ENCODE assay signal across 14 cellular contexts in the genomic region with DNA sequence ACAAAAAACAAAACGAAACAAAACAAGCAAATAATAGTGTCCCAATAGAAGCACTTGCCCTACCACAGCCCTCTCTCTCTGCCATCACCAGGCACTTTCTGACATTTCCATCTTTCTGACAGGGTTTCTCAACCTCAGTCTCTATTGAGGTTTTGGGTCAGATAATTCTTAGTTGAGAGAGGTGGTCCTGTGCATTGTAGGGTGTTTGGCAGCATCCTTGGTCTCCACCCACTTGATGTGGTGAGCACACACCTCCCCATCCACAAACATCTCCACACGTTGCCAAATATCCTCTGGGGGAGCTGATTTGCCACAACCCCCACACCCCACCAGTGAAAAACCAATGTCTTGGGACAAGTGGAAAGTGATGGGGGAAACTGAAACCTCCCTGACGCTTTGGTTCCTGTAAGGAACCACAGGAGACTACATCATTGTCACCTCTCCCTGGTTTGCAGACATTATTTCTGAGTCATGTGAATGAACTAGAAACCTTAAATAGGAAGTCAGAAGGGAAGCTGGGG.
DNase-seq lines count a peak whose midpoint lies in the region; ATAC-seq lines count a peak whose summit lies in the region.
"Had no signal": no experiment of that assay in that cellular context is flagged by ENCODE, and none has a peak within 500 bp of the region (broad histone marks: within the 10 kb centered on the region; RNA-seq: fewer than 3 reads in every experiment).

No MANE protein-coding gene starts in this region.

- H3K27ac Mint-ChIP-seq in activated T-helper 2 cell treated with anti-CD3 and anti-CD28 coated beads, Interferon-gamma antibody, Interleukin-2, Interleukin-4, amounts not matched to agents 10 μg/mL and 5 μg/mL and 100 μg/mL, durations not matched to agents 14 hours and 24 hours and 36 hours = peak overlapping the region; percentile 43

- no peaks in the 10 kb centered on the region for H3K27me3 Mint-ChIP-seq in activated T-helper 2 cell treated with anti-CD3 and anti-CD28 coated beads, Interferon-gamma antibody, Interleukin-2, Interleukin-4, amounts not matched to agents 10 μg/mL and 5 μg/mL and 100 μg/mL, durations not matched to agents 14 hours and 24 hours and 36 hours (ENCODE audit: low read depth)

- peaks cover 48% of the 10 kb centered on the region for H3K36me3 Mint-ChIP-seq in activated T-helper 2 cell treated with anti-CD3 and anti-CD28 coated beads, Interferon-gamma antibody, Interleukin-2, Interleukin-4, amounts not matched to agents 10 μg/mL and 5 μg/mL and 100 μg/mL, durations not matched to agents 14 hours and 24 hours and 36 hours (ENCODE audit: low read depth)

- peaks cover 39% of the 10 kb centered on the region for H3K4me1 Mint-ChIP-seq in activated T-helper 2 cell treated with anti-CD3 and anti-CD28 coated beads, Interferon-gamma antibody, Interleukin-2, Interleukin-4, amounts not matched to agents 10 μg/mL and 5 μg/mL and 100 μg/mL, durations not matched to agents 14 hours and 24 hours and 36 hours (ENCODE audit: low read depth)
- H3K4me1 Mint-ChIP-seq: neural crest cell had no signal

- peak; percentile 75 for DNase-seq in activated CD8-positive, alpha-beta memory T cell treated with anti-CD3 and anti-CD28 coated beads for 24 hours
- no peak for DNase-seq in activated CD8-positive, alpha-beta memory T cell treated with anti-CD3 and anti-CD28 coated beads, Interleukin-2, amount 50 U/mL, for 4 hours
- DNase-seq in MV-4-11 (lab: John Stamatoyannopoulos, UW) (peak; percentile 87), GDM1 (lab: John Stamatoyannopoulos, UW) (no peak)
- DNase-seq in activated T-helper 2 cell treated with anti-CD3 and anti-CD28 coated beads, Interferon-gamma antibody, Interleukin-2, Interleukin-4, amounts not matched to agents 10 μg/mL and 5 μg/mL and 100 μg/mL, durations not matched to agents 14 hours and 24 hours and 36 hours (ENCODE audit: low spot score) = peak; percentile 18
- peak; percentile 52 for DNase-seq in stimulated activated CD8-positive, alpha-beta memory T cell treated with anti-CD3 and anti-CD28 coated beads, Interleukin-4, amount 100 ng/mL, for 48 hours
- DNase-seq: caudate nucleus, heart right ventricle, NCI-H2227 treated with DMSO at 0.1 percent for 48 hours, right lobe of liver, RPMI8226 had no signal

- peaks cover 19% of the 10 kb centered on the region for H3K9me3 Mint-ChIP-seq in activated T-helper 2 cell treated with anti-CD3 and anti-CD28 coated beads, Interferon-gamma antibody, Interleukin-2, Interleukin-4, amounts not matched to agents 10 μg/mL and 5 μg/mL and 100 μg/mL, durations not matched to agents 14 hours and 24 hours and 36 hours

- no peak overlapping the region for H3K4me3 Mint-ChIP-seq in activated T-helper 2 cell treated with anti-CD3 and anti-CD28 coated beads, Interferon-gamma antibody, Interleukin-2, Interleukin-4, amounts not matched to agents 10 μg/mL and 5 μg/mL and 100 μg/mL, durations not matched to agents 14 hours and 24 hours and 36 hours (ENCODE audit: low read depth)
- H3K4me3 Mint-ChIP-seq: neural crest cell had no signal

- intact Hi-C loops in activated T-helper 2 cell treated with anti-CD3 and anti-CD28 coated beads, Interferon-gamma antibody, Interleukin-2, Interleukin-4, amounts not matched to agents 10 μg/mL and 5 μg/mL and 100 μg/mL, durations not matched to agents 14 hours and 24 hours and 36 hours (cut with micrococcal nuclease) = loop anchor here (1.0 to 10.0 kb wide), 7 partner anchors 11 to 397 kb away; no protein-coding TSS in a partner anchor

- ATAC-seq in HG03457 (IDR thresholded peaks at IDR 0.05; ENCODE audit: unreplicated experiment) (no peak), GM18517 (IDR thresholded peaks at IDR 0.05; ENCODE audit: unreplicated experiment) (no peak)
- ATAC-seq: heart right ventricle, right lobe of liver had no signal

Comparison
In these comparisons a context has a peak if more than half of its experiments do, and no peak if none do; other contexts are left out.
1. DNase-seq: peak in activated CD8-positive, alpha-beta memory T cell treated with anti-CD3 and anti-CD28 coated beads for 24 hours (single experiment), MV-4-11 (single experiment), activated T-helper 2 cell treated with anti-CD3 and anti-CD28 coated beads, Interferon-gamma antibody, Interleukin-2, Interleukin-4, amounts not matched to agents 10 μg/mL and 5 μg/mL and 100 μg/mL, durations not matched to agents 14 hours and 24 hours and 36 hours (single experiment) and stimulated activated CD8-positive, alpha-beta memory T cell treated with anti-CD3 and anti-CD28 coated beads, Interleukin-4, amount 100 ng/mL, for 48 hours (single experiment); none in activated CD8-positive, alpha-beta memory T cell treated with anti-CD3 and anti-CD28 coated beads, Interleukin-2, amount 50 U/mL, for 4 hours (single experiment) and GDM1 (single experiment).